20 cellular contexts compared by ENCODE assay signal in the genomic region with DNA sequence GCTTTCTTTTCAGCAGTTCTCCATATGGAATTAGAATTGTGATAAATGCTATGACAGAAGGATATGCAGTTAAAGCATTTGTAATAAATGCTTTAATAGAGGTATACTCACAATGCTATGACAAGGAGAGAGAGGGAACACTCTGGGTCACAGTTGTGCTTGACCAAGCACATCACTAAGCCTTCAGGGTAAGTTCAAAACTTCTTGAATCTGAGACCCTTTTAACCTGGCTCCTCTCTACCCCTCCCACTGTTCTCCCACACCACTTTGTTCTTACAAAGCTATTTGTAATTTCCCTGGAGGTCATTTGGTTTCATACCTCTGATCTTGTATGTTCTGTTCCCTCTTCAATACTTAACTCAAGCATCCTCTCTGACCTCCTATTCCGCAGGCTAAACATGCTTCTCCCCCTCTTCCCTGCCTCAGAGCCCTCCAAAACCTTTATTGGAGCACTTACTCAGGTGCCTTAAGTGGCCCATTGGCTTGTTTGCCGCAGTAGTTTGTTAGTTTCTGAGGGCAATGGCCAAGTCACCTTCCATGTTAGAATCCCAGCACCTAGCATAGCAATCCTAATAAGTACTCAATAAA.
"Had no signal": no experiment of that assay in that cellular context is flagged by ENCODE, and none has a peak within 500 bp of the region (broad histone marks: within the 10 kb centered on the region; RNA-seq: fewer than 3 reads in every experiment).

No MANE protein-coding gene starts in this region.

- DNase-seq: activated CD4-positive, alpha-beta memory T cell treated with anti-CD3 and anti-CD28 coated beads, Interleukin-2, amount 10 ng/mL, durations not matched to agents 7 days and 5 days; activated CD4-positive, alpha-beta T cell treated with anti-CD3 and anti-CD28 coated beads for 36 hours; activated T-cell treated with anti-CD3 and anti-CD28 coated beads, Interleukin-2, amount 50 U/mL, for 1 hour; cerebellar nuclear complex; cortex of kidney; effector CD8-positive, alpha-beta T cell; foreskin fibroblast; hippocampal formation; left ventricle myocardium superior; naive thymus-derived CD4-positive, alpha-beta T cell; sigmoid colon; SK-N-SH; spleen; stimulated activated CD4-positive, alpha-beta T cell treated with anti-CD3 and anti-CD28 coated beads, Interleukin-4, amount 100 ng/mL, for 4 hours had no signal

- H3K36me3 Mint-ChIP-seq: activated naive CD4-positive, alpha-beta T cell treated with anti-CD3 and anti-CD28 coated beads, Interleukin-2, amount 50 U/mL, for 24 hours; memory B cell; naive thymus-derived CD4-positive, alpha-beta T cell; stimulated activated memory B cell treated with anti-CD40 and anti-IgM and Interleukin-4, amounts not matched to agents 10 μg/mL and 1 μg/mL and 100 μg/mL, for 72 hours; WTC11 had no signal

- H3K27ac Mint-ChIP-seq: activated CD4-positive, alpha-beta memory T cell treated with anti-CD3 and anti-CD28 coated beads, Interleukin-2, amount 10 ng/mL, durations not matched to agents 7 days and 5 days; activated CD4-positive, alpha-beta T cell treated with anti-CD3 and anti-CD28 coated beads for 36 hours; activated naive CD4-positive, alpha-beta T cell treated with anti-CD3 and anti-CD28 coated beads, Interleukin-2, amount 50 U/mL, for 24 hours; memory B cell; naive thymus-derived CD4-positive, alpha-beta T cell; stimulated activated memory B cell treated with anti-CD40 and anti-IgM and Interleukin-4, amounts not matched to agents 10 μg/mL and 1 μg/mL and 100 μg/mL, for 72 hours; T-helper 2 cell treated with Interferon-gamma antibody and Interleukin-4, amounts not matched to agents 5 μg/mL and 100 μg/mL, for 36 hours; WTC11 had no signal

- H3K4me3 Mint-ChIP-seq: activated CD4-positive, alpha-beta memory T cell treated with anti-CD3 and anti-CD28 coated beads, Interleukin-2, amount 10 ng/mL, durations not matched to agents 7 days and 5 days; activated CD4-positive, alpha-beta T cell treated with anti-CD3 and anti-CD28 coated beads for 36 hours; activated naive CD4-positive, alpha-beta T cell treated with anti-CD3 and anti-CD28 coated beads, Interleukin-2, amount 50 U/mL, for 24 hours; memory B cell; naive thymus-derived CD4-positive, alpha-beta T cell; stimulated activated memory B cell treated with anti-CD40 and anti-IgM and Interleukin-4, amounts not matched to agents 10 μg/mL and 1 μg/mL and 100 μg/mL, for 72 hours; T-helper 2 cell treated with Interferon-gamma antibody and Interleukin-4, amounts not matched to agents 5 μg/mL and 100 μg/mL, for 36 hours; WTC11 had no signal

- H3K4me3 ChIP-seq: mucosa of descending colon, sigmoid colon, spleen had no signal

- H3K27me3 Mint-ChIP-seq: activated CD4-positive, alpha-beta T cell treated with anti-CD3 and anti-CD28 coated beads for 36 hours had no signal

- H3K9me3 Mint-ChIP-seq: activated CD4-positive, alpha-beta memory T cell treated with anti-CD3 and anti-CD28 coated beads, Interleukin-2, amount 10 ng/mL, durations not matched to agents 7 days and 5 days; activated naive CD4-positive, alpha-beta T cell treated with anti-CD3 and anti-CD28 coated beads, Interleukin-2, amount 50 U/mL, for 24 hours; memory B cell; stimulated activated memory B cell treated with anti-CD40 and anti-IgM and Interleukin-4, amounts not matched to agents 10 μg/mL and 1 μg/mL and 100 μg/mL, for 72 hours; T-helper 2 cell treated with Interferon-gamma antibody and Interleukin-4, amounts not matched to agents 5 μg/mL and 100 μg/mL, for 36 hours had no signal

- ATAC-seq: activated CD4-positive, alpha-beta T cell treated with anti-CD3 and anti-CD28 coated beads for 36 hours; left ventricle myocardium superior; stimulated activated memory B cell treated with anti-CD40 and anti-IgM and Interleukin-4, amounts not matched to agents 10 μg/mL and 1 μg/mL and 100 μg/mL, for 72 hours had no signal

- H3K4me1 Mint-ChIP-seq: activated naive CD4-positive, alpha-beta T cell treated with anti-CD3 and anti-CD28 coated beads, Interleukin-2, amount 50 U/mL, for 24 hours; memory B cell; stimulated activated memory B cell treated with anti-CD40 and anti-IgM and Interleukin-4, amounts not matched to agents 10 μg/mL and 1 μg/mL and 100 μg/mL, for 72 hours had no signal
